In genomic region chr6:107689190-107689589, GRCh38 we compare ENCODE assay signal across 18 cellular contexts.
A peak's percentile ranks its signal among the peaks of the same experiment; 100 is the strongest.
DNase-seq lines count a peak whose midpoint lies in the region; ATAC-seq and TF ChIP-seq lines count a peak whose summit lies in the region.
"Had no signal": no experiment of that assay in that cellular context is flagged by ENCODE, and none has a peak within 500 bp of the region (broad histone marks: within the 10 kb centered on the region; RNA-seq: fewer than 3 reads in every experiment).

No MANE protein-coding gene starts in this region.

- H3K79me1 ChIP-seq in H9 (ENCODE audit: insufficient read depth, low read depth, low read length, poor library complexity, severe bottlenecking) = no peaks in the 10 kb centered on the region

- CTCF ChIA-PET in activated CD4-positive, alpha-beta T cell treated with anti-CD3 and anti-CD28 coated beads for 36 hours (lab: Charles Lee) = interaction anchor here (1.2 kb wide), 1 partner anchor 9 kb away, joined by 3 read pairs; no protein-coding TSS in a partner anchor
- CTCF ChIA-PET in CD4-positive, alpha-beta T cell (lab: Charles Lee) = no interaction called here
- CTCF ChIA-PET in RWPE1 (lab: Yijun Ruan, JAX) = no interaction called here

- no peak overlapping the region for H2BK20ac ChIP-seq in H9 (ENCODE audit: low read depth, low read length, poor library complexity, severe bottlenecking)

- DNase-seq in activated CD4-positive, alpha-beta T cell treated with anti-CD3 and anti-CD28 coated beads for 36 hours = no peak
- no peak for DNase-seq in activated CD4-positive, alpha-beta T cell treated with anti-CD3 and anti-CD28 coated beads for 48 hours
- DNase-seq in H9 (peak; percentile 19), endodermal cell (peak; percentile 22), osteocyte (ENCODE audit: extremely low spot score, unreplicated experiment) (no peak), RWPE1 (ENCODE audit: low spot score) (no peak)
- no peak for DNase-seq in CD4-positive, alpha-beta T cell
- DNase-seq: Calu3; CD8-positive, alpha-beta T cell; IMR-90; NCI-H1417 treated with DMSO at 0.1 percent for 48 hours; NCI-H2029; NCI-H510A treated with DMSO at 0.1 percent for 48 hours; NCI-H82; SHP77 treated with DMSO at 0.1 percent for 48 hours; SK-N-SH had no signal

- H2BK5ac ChIP-seq in H9 (ENCODE audit: insufficient read length, low read length) = no peak overlapping the region

- H3K4me2 ChIP-seq in H9 (ENCODE audit: insufficient read depth, insufficient read length, low read length) = no peak overlapping the region
- H3K4me2 ChIP-seq: SK-N-SH had no signal

- no peak overlapping the region for H4K5ac ChIP-seq in H9 (ENCODE audit: insufficient read length, low read depth, low read length)

- POLR2A ChIA-PET in activated CD4-positive, alpha-beta T cell treated with anti-CD3 and anti-CD28 coated beads for 36 hours (lab: Charles Lee) = no interaction called here
- POLR2A ChIA-PET in CD4-positive, alpha-beta T cell (lab: Charles Lee) = no interaction called here
- POLR2A ChIA-PET in RWPE1 (lab: Yijun Ruan, JAX; ENCODE audit: low non-redundant PET) = no interaction called here

- no peak overlapping the region for H3K4me3 Mint-ChIP-seq in activated CD4-positive, alpha-beta T cell treated with anti-CD3 and anti-CD28 coated beads for 36 hours
- no peak overlapping the region for H3K4me3 Mint-ChIP-seq in H9
- H3K4me3 Mint-ChIP-seq in endodermal cell = no peak overlapping the region
- H3K4me3 Mint-ChIP-seq in osteocyte (ENCODE audit: unreplicated experiment) = no peak overlapping the region
- no peak overlapping the region for H3K4me3 Mint-ChIP-seq in CD4-positive, alpha-beta T cell
- H3K4me3 Mint-ChIP-seq: CD8-positive, alpha-beta T cell had no signal

- H3K4me1 ChIP-seq in H9 (ENCODE audit: insufficient read depth, low read length) = no peaks in the 10 kb centered on the region; the same call in 1 of the 2 replicates
- no peaks in the 10 kb centered on the region for H3K4me1 ChIP-seq in endodermal cell (ENCODE audit: control insufficient read depth, insufficient read depth, low read length)
- H3K4me1 ChIP-seq: HAP-1 had no signal

- no peak overlapping the region for H3K14ac ChIP-seq in H9 (ENCODE audit: insufficient read depth, low read length)

- H3K4me1 Mint-ChIP-seq in activated CD4-positive, alpha-beta T cell treated with anti-CD3 and anti-CD28 coated beads for 36 hours = peaks cover 3% of the 10 kb centered on the region
- peaks cover 16 to 17% of the 10 kb centered on the region in 2 experiments for H3K4me1 Mint-ChIP-seq in H9
- H3K4me1 Mint-ChIP-seq in endodermal cell = peaks cover 7% of the 10 kb centered on the region
- peaks cover 29% of the 10 kb centered on the region for H3K4me1 Mint-ChIP-seq in osteocyte (ENCODE audit: unreplicated experiment)
- H3K4me1 Mint-ChIP-seq in CD4-positive, alpha-beta T cell (ENCODE audit: low read depth) = no peaks in the 10 kb centered on the region

- H3K27ac ChIP-seq in H9 (ENCODE audit: insufficient read length, low read depth, low read length) (no peak overlapping the region), endodermal cell (ENCODE audit: low read depth, low read length) (no peak overlapping the region), RWPE1 (no peak overlapping the region)
- H3K27ac ChIP-seq in CD4-positive, alpha-beta T cell (ENCODE audit: low read depth, low read length) = no peak overlapping the region

- H2BK120ac ChIP-seq in H9 (ENCODE audit: low read depth, low read length, poor library complexity, severe bottlenecking) = no peak overlapping the region

- H2AFZ ChIP-seq in H9 (ENCODE audit: low read length) = no peak overlapping the region

- no peak overlapping the region for H4K91ac ChIP-seq in H9 (ENCODE audit: insufficient read length, low read depth, low read length)

- no peaks in the 10 kb centered on the region for H3K79me2 ChIP-seq in H9 (ENCODE audit: insufficient read depth, low read length)

- H4K20me1 ChIP-seq in H9 (ENCODE audit: control insufficient read depth, insufficient read depth, insufficient read length) = peaks cover 2% of the 10 kb centered on the region

- H3K27ac Mint-ChIP-seq in activated CD4-positive, alpha-beta T cell treated with anti-CD3 and anti-CD28 coated beads for 36 hours = no peak overlapping the region
- H3K27ac Mint-ChIP-seq in H9 = no peak overlapping the region; a peak in 1 of 7 replicates
- no peak overlapping the region for H3K27ac Mint-ChIP-seq in endodermal cell
- H3K27ac Mint-ChIP-seq in osteocyte (ENCODE audit: unreplicated experiment) = peak overlapping the region; percentile 2
- H3K27ac Mint-ChIP-seq in CD4-positive, alpha-beta T cell = no peak overlapping the region
- H3K27ac Mint-ChIP-seq: CD8-positive, alpha-beta T cell had no signal

- H3K9ac ChIP-seq in H9 (ENCODE audit: extremely low read depth, insufficient read length, low read length) (no peak overlapping the region), endodermal cell (ENCODE audit: extremely low read depth, low read length, poor library complexity, severe bottlenecking) (no peak overlapping the region)
- H3K9ac ChIP-seq: SK-N-SH had no signal

- no peaks in the 10 kb centered on the region for H3K9me3 Mint-ChIP-seq in activated CD4-positive, alpha-beta T cell treated with anti-CD3 and anti-CD28 coated beads for 36 hours (ENCODE audit: low read depth)
- peaks cover 3 to 12% of the 10 kb centered on the region in 2 experiments; a peak in 3 of 5 replicates for H3K9me3 Mint-ChIP-seq in H9
- H3K9me3 Mint-ChIP-seq in endodermal cell = peaks cover 5% of the 10 kb centered on the region
- no peaks in the 10 kb centered on the region for H3K9me3 Mint-ChIP-seq in osteocyte (ENCODE audit: unreplicated experiment)
- no peaks in the 10 kb centered on the region for H3K9me3 Mint-ChIP-seq in CD4-positive, alpha-beta T cell
- H3K9me3 Mint-ChIP-seq: CD8-positive, alpha-beta T cell had no signal

- intact Hi-C loops in activated CD4-positive, alpha-beta T cell treated with anti-CD3 and anti-CD28 coated beads for 36 hours (cut with DNase I, micrococcal nuclease) = no loop called here
- intact Hi-C loops in CD4-positive, alpha-beta T cell (cut with DNase I, micrococcal nuclease) = no loop called here

- no peak overlapping the region for H3K56ac ChIP-seq in H9 (ENCODE audit: insufficient read length, low read depth, low read length)

- H3K27me3 Mint-ChIP-seq in activated CD4-positive, alpha-beta T cell treated with anti-CD3 and anti-CD28 coated beads for 36 hours = no peaks in the 10 kb centered on the region
- H3K27me3 Mint-ChIP-seq in H9 (ENCODE audit: low read depth) (no peaks in the 10 kb centered on the region), endodermal cell (ENCODE audit: insufficient read depth) (peaks cover 11% of the 10 kb centered on the region), osteocyte (ENCODE audit: unreplicated experiment) (no peaks in the 10 kb centered on the region)
- no peaks in the 10 kb centered on the region for H3K27me3 Mint-ChIP-seq in CD4-positive, alpha-beta T cell

- no peak overlapping the region for H2AK5ac ChIP-seq in H9 (ENCODE audit: insufficient read length, low read length)

- H3K9me3 ChIP-seq in H9 (ENCODE audit: control insufficient read depth, low read depth, low read length) (no peaks in the 10 kb centered on the region), endodermal cell (ENCODE audit: control insufficient read depth, low read length) (peaks cover 16% of the 10 kb centered on the region)
- H3K9me3 ChIP-seq in CD4-positive, alpha-beta T cell (ENCODE audit: control insufficient read depth, low read length) = no peaks in the 10 kb centered on the region
- H3K9me3 ChIP-seq: HAP-1, SK-N-SH had no signal

- H2BK15ac ChIP-seq in H9 (ENCODE audit: low read depth, low read length) = no peak overlapping the region

- H3T11ph ChIP-seq in H9 (ENCODE audit: low read length) = no peak overlapping the region

- TF ChIP-seq CTCF in H9 (conservative IDR thresholded peaks at IDR 0.05) (no peak), endodermal cell (conservative IDR thresholded peaks at IDR 0.05) (no peak), osteocyte (IDR thresholded peaks at IDR 0.05) (no peak), RWPE1 (conservative IDR thresholded peaks at IDR 0.05; ENCODE audit: low read depth) (no peak)
- no peak for TF ChIP-seq CTCF in CD4-positive, alpha-beta T cell (IDR thresholded peaks at IDR 0.05)

- H2BK12ac ChIP-seq in H9 (ENCODE audit: insufficient read length, low read depth, low read length) = no peak overlapping the region

- no peaks in the 10 kb centered on the region for H3K23me2 ChIP-seq in H9 (ENCODE audit: insufficient read length, low read depth, low read length, poor library complexity, severe bottlenecking)

- peak; percentile 36 for ATAC-seq in activated CD4-positive, alpha-beta T cell treated with anti-CD3 and anti-CD28 coated beads for 36 hours
- no peak for ATAC-seq in CD4-positive, alpha-beta T cell (ENCODE audit: poor library complexity)
- no peak for ATAC-seq in HG03457 (IDR thresholded peaks at IDR 0.05; ENCODE audit: unreplicated experiment)
- ATAC-seq: CD8-positive, alpha-beta T cell had no signal

- H3K27me3 ChIP-seq in H9 (ENCODE audit: insufficient read depth, low read length) (no peaks in the 10 kb centered on the region), endodermal cell (ENCODE audit: control insufficient read depth, insufficient read depth, low read length, poor library complexity, severe bottlenecking) (no peaks in the 10 kb centered on the region)
- H3K27me3 ChIP-seq in CD4-positive, alpha-beta T cell (ENCODE audit: control insufficient read depth, insufficient read depth, low read length) = no peaks in the 10 kb centered on the region

- no peak overlapping the region for H3K18ac ChIP-seq in H9 (ENCODE audit: insufficient read length, low read depth, low read length)

- no CpG with 5 or more reads among the region's 3 CpGs for WGBS in H9 (ENCODE audit: extremely low coverage, insufficient read length, low lambda C conversion rate)
- WGBS in endodermal cell (ENCODE audit: insufficient coverage in 1 of 2, insufficient read length in 1 of 2), 2 experiments = 87 to 90% methylated on average over 3 of the region's 3 CpGs

- H3K4me3 ChIP-seq in endodermal cell (ENCODE audit: low read length) = no peak overlapping the region
- H3K4me3 ChIP-seq: HAP-1 had no signal

- H3K36me3 ChIP-seq in endodermal cell (ENCODE audit: control insufficient read depth, insufficient read depth, low read length) = no peaks in the 10 kb centered on the region
- H3K36me3 ChIP-seq: HAP-1 had no signal

- no peaks in the 10 kb centered on the region for H3K36me3 Mint-ChIP-seq in activated CD4-positive, alpha-beta T cell treated with anti-CD3 and anti-CD28 coated beads for 36 hours (ENCODE audit: low read depth)
- H3K36me3 Mint-ChIP-seq in H9 (ENCODE audit: insufficient read depth in 1 of 3, low read depth in 3 of 3) = peaks cover 0 to 8% (median 0%) of the 10 kb centered on the region in 3 experiments; a peak in 2 of 7 replicates
- H3K36me3 Mint-ChIP-seq in endodermal cell (ENCODE audit: low read depth) = no peaks in the 10 kb centered on the region
- no peaks in the 10 kb centered on the region for H3K36me3 Mint-ChIP-seq in osteocyte (ENCODE audit: unreplicated experiment)
- H3K36me3 Mint-ChIP-seq in CD4-positive, alpha-beta T cell (ENCODE audit: low read depth) = no peaks in the 10 kb centered on the region
- H3K36me3 Mint-ChIP-seq: CD8-positive, alpha-beta T cell had no signal

- H4K8ac ChIP-seq in H9 (replicated peaks; ENCODE audit: insufficient read length, low read depth, low read length) = no peak overlapping the region

- H3K23ac ChIP-seq in H9 (ENCODE audit: insufficient read length, low read depth, low read length) = no peak overlapping the region

- no peak overlapping the region for H3K4ac ChIP-seq in H9 (ENCODE audit: low read depth, low read length)

Comparison
In these comparisons a context has a peak if more than half of its experiments do, and no peak if none do; other contexts are left out.
1. DNase-seq: peak in H9 (single experiment) and endodermal cell (single experiment); none in activated CD4-positive, alpha-beta T cell treated with anti-CD3 and anti-CD28 coated beads for 36 hours (single experiment), activated CD4-positive, alpha-beta T cell treated with anti-CD3 and anti-CD28 coated beads for 48 hours (single experiment), osteocyte (single experiment), CD4-positive, alpha-beta T cell (0 of 10) and RWPE1 (single experiment).